In the genomic region with DNA sequence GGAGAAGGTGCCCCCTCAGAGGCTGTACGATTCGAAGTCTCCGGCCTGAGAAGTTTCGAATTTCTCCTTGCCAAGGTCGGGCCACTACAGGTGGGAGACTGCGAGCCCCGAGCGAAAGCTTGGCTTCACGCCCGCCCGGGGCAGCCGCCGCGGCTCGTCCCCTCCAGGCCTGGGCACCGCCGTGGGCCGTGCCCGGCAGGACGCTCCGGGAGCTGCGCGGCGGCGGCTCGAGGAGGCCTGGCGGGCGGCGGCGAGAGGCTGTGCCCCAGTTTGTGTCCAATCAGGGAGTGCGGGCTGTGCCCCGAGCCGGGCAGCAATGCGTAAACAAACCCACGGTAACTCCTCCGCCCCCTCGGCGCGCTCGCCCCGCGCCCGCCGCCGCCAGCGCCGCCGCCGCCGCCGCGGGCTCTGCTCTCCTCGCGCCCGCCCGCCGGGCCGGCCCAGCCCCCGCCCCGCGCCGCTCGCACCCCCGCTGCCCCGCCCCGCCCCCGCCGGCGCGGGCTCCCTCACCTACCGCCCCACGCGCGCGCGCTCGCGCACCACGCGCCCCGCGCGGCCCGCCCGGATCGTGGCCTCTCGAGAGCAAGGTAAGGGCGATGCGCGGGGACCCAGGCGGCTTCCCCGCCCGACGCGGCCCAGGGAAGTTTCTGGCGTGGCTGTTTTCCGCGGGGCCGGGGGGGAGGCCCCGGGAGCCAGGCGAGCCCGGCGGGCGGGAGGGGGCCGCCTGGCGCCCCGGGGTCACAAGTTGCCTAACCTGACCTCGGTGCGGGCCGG, we compare ENCODE assay signal across 1 cellular context.
A peak's percentile ranks its signal among the peaks of the same experiment; 100 is the strongest.
TF ChIP-seq lines count a peak whose summit lies in the region.

No MANE protein-coding gene starts in this region.

TF ChIP-seq in HepG2, 621 proteins besides CTCF, POLR2A, EP300 and RAD21 (continued from another document):
- TF ChIP-seq, protein P1, sequence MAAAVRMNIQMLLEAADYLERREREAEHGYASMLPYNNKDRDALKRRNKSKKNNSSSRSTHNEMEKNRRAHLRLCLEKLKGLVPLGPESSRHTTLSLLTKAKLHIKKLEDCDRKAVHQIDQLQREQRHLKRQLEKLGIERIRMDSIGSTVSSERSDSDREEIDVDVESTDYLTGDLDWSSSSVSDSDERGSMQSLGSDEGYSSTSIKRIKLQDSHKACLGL (CRISPR knock-in tag; IDR thresholded peaks at IDR 0.05) = 0 out of 2 replicates have a peak, but pooled peaks have one; percentile 1
- peak; percentile 47 for TF ChIP-seq ZFY (CRISPR knock-in tag; IDR thresholded peaks at IDR 0.05)
- peak; percentile 40 for TF ChIP-seq YY1 (IDR thresholded peaks at IDR 0.05; ENCODE audit: insufficient read depth, insufficient replicate concordance, low read depth, low read length)
- TF ChIP-seq ZNF709 (CRISPR knock-in tag; IDR thresholded peaks at IDR 0.05) = 0 out of 2 replicates have a peak, but pooled peaks have one; percentile 13
- TF ChIP-seq, protein P2, sequence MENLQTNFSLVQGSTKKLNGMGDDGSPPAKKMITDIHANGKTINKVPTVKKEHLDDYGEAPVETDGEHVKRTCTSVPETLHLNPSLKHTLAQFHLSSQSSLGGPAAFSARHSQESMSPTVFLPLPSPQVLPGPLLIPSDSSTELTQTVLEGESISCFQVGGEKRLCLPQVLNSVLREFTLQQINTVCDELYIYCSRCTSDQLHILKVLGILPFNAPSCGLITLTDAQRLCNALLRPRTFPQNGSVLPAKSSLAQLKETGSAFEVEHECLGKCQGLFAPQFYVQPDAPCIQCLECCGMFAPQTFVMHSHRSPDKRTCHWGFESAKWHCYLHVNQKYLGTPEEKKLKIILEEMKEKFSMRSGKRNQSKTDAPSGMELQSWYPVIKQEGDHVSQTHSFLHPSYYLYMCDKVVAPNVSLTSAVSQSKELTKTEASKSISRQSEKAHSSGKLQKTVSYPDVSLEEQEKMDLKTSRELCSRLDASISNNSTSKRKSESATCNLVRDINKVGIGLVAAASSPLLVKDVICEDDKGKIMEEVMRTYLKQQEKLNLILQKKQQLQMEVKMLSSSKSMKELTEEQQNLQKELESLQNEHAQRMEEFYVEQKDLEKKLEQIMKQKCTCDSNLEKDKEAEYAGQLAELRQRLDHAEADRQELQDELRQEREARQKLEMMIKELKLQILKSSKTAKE (CRISPR knock-in tag; IDR thresholded peaks at IDR 0.05; ENCODE audit: borderline replicate concordance) = no peak
- TF ChIP-seq, protein P3, sequence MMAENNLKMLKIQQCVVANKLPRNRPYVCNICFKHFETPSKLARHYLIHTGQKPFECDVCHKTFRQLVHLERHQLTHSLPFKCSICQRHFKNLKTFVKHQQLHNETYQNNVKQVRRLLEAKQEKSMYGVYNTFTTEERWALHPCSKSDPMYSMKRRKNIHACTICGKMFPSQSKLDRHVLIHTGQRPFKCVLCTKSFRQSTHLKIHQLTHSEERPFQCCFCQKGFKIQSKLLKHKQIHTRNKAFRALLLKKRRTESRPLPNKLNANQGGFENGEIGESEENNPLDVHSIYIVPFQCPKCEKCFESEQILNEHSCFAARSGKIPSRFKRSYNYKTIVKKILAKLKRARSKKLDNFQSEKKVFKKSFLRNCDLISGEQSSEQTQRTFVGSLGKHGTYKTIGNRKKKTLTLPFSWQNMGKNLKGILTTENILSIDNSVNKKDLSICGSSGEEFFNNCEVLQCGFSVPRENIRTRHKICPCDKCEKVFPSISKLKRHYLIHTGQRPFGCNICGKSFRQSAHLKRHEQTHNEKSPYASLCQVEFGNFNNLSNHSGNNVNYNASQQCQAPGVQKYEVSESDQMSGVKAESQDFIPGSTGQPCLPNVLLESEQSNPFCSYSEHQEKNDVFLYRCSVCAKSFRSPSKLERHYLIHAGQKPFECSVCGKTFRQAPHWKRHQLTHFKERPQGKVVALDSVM (CRISPR knock-in tag; IDR thresholded peaks at IDR 0.05) = peak; percentile 5; the same call in 1 of the 2 replicates
- 0 out of 2 replicates have a peak, but pooled peaks have one; percentile 45 for TF ChIP-seq ZIK1 (CRISPR knock-in tag; IDR thresholded peaks at IDR 0.05; ENCODE audit: borderline replicate concordance, low read depth)
- TF ChIP-seq DNMT1 (CRISPR knock-in tag; IDR thresholded peaks at IDR 0.05) = no peak
- 0 out of 2 replicates have a peak, but pooled peaks have one; percentile 15 for TF ChIP-seq ZNF225 (CRISPR knock-in tag; IDR thresholded peaks at IDR 0.05)
- TF ChIP-seq, protein P4, sequence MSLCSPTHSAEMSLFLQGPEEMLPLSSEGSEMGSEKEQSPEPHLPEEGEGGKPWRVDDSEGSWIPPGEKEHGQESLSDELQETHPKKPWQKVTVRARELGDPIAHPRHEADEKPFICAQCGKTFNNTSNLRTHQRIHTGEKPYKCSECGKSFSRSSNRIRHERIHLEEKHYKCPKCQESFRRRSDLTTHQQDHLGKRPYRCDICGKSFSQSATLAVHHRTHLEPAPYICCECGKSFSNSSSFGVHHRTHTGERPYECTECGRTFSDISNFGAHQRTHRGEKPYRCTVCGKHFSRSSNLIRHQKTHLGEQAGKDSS (CRISPR knock-in tag; IDR thresholded peaks at IDR 0.05; ENCODE audit: borderline replicate concordance, low read depth) = peak; percentile 31; the same call in 1 of the 2 replicates
- TF ChIP-seq MAX (IDR thresholded peaks at IDR 0.05) = peak; percentile 54; the same call in 1 of the 2 replicates
- TF ChIP-seq GABPB1 (CRISPR knock-in tag; IDR thresholded peaks at IDR 0.05) = peak; percentile 32; the same call in 1 of the 2 replicates
- TF ChIP-seq SP4 (CRISPR knock-in tag; IDR thresholded peaks at IDR 0.05) = peak; percentile 42; the same call in 1 of the 2 replicates
- TF ChIP-seq, protein P5, sequence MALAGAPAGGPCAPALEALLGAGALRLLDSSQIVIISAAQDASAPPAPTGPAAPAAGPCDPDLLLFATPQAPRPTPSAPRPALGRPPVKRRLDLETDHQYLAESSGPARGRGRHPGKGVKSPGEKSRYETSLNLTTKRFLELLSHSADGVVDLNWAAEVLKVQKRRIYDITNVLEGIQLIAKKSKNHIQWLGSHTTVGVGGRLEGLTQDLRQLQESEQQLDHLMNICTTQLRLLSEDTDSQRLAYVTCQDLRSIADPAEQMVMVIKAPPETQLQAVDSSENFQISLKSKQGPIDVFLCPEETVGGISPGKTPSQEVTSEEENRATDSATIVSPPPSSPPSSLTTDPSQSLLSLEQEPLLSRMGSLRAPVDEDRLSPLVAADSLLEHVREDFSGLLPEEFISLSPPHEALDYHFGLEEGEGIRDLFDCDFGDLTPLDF (CRISPR knock-in tag; IDR thresholded peaks at IDR 0.05) = peak; percentile 22; the same call in 1 of the 2 replicates
TF ChIP-seq in HepG2: peak in this region for 46.
